Comparison of ENCODE assay signal across 15 cellular contexts in the genomic region with DNA sequence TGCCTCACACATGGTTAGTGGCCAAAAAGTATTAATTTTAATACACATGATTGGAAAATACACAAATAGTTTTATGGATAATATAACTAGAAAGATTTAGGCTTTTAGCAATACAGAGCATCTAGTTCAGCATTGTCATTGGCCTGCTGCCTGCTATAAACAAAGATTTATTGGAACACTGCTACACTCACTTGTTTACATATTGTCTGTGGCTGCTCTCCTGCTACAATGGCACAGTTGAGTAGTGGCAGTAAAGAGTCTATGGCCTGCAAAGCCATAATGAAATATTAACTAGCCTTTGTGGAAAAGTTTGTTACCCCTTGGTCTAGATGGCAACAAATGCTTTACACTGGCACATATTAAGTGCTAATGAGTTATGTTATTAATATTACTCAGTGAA. TPM values are rescaled to one million over a fixed set of nuclear protein-coding genes. Genes with fewer than 3 reads are reported as not detected.
A peak's percentile ranks its signal among the peaks of the same experiment; 100 is the strongest.
DNase-seq lines count a peak whose midpoint lies in the region; ATAC-seq and TF ChIP-seq lines count a peak whose summit lies in the region.
"Had no signal": no experiment of that assay in that cellular context is flagged by ENCODE, and none has a peak within 500 bp of the region (broad histone marks: within the 10 kb centered on the region; RNA-seq: fewer than 3 reads in every experiment).

No MANE protein-coding gene starts in this region.

- H3K4me2 ChIP-seq in mesendoderm (ENCODE audit: low read length): no peak overlapping the region
- H3K4me2 ChIP-seq: BLaER1 treated with 17β-estradiol and CSF1 and Interleukin-3, amounts not matched to agents 10 nM and 100 nM had no signal

- H3K4me1 ChIP-seq in prostate gland (replicated peaks) (no peaks in the 10 kb centered on the region), mesendoderm (ENCODE audit: control insufficient read depth, low read depth, low read length) (no peaks in the 10 kb centered on the region)

- H3K4me3 ChIP-seq in prostate gland (no peak overlapping the region), mesendoderm (ENCODE audit: low read length) (no peak overlapping the region)
- H3K4me3 ChIP-seq: BLaER1 treated with 17β-estradiol and CSF1 and Interleukin-3, amounts not matched to agents 10 nM and 100 nM; GM23248 had no signal

- H4K8ac ChIP-seq in mesendoderm (ENCODE audit: low read depth, low read length): no peak overlapping the region

- no peaks in the 10 kb centered on the region for H3K9me3 ChIP-seq in prostate gland

- no peak overlapping the region for H2BK120ac ChIP-seq in mesendoderm (ENCODE audit: low read depth, low read length)

- H2BK15ac ChIP-seq in mesendoderm (replicated peaks; ENCODE audit: low read depth): no peak overlapping the region

- H3K4ac ChIP-seq in mesendoderm (ENCODE audit: low read depth, low read length): no peak overlapping the region

- H3K56ac ChIP-seq in mesendoderm (ENCODE audit: low read length): no peak overlapping the region

- H3K23ac ChIP-seq in mesendoderm (ENCODE audit: low read length): no peak overlapping the region

- no peak overlapping the region for H4K5ac ChIP-seq in mesendoderm (ENCODE audit: low read length)

- no peaks in the 10 kb centered on the region for H3K79me2 ChIP-seq in mesendoderm (ENCODE audit: control insufficient read depth, insufficient read depth, low read length)

- H3K27ac Mint-ChIP-seq in activated T-cell treated with anti-CD3 and anti-CD28 coated beads, Interleukin-2, amount 50 U/mL, for 72 hours: no peak overlapping the region
- H3K27ac Mint-ChIP-seq: T-cell had no signal

- TF ChIP-seq CTCF in prostate gland (IDR thresholded peaks at IDR 0.05): no peak

- H3K9me3 Mint-ChIP-seq in activated T-cell treated with anti-CD3 and anti-CD28 coated beads, Interleukin-2, amount 50 U/mL, for 72 hours: no peaks in the 10 kb centered on the region
- H3K9me3 Mint-ChIP-seq: T-cell had no signal

- H2AK5ac ChIP-seq in mesendoderm (ENCODE audit: low read length): no peak overlapping the region

- H3K27me3 ChIP-seq in prostate gland (replicated peaks; ENCODE audit: insufficient read depth): no peaks in the 10 kb centered on the region
- no peaks in the 10 kb centered on the region for H3K27me3 ChIP-seq in mesendoderm (ENCODE audit: insufficient read depth, low read length, poor library complexity)
- H3K27me3 ChIP-seq: BLaER1 treated with 17β-estradiol and CSF1 and Interleukin-3, amounts not matched to agents 10 nM and 100 nM had no signal

- peak; percentile 34 for DNase-seq in DMS153 (lab: John Stamatoyannopoulos, UW)
- no peak for DNase-seq in DMS153 treated with DMSO at 0.1 percent for 48 hours (lab: John Stamatoyannopoulos, UW; ENCODE audit: unreplicated experiment)
- peak; percentile 27 for DNase-seq in M059J (ENCODE audit: low read depth)
- peak; percentile 23 for DNase-seq in globus pallidus (ENCODE audit: low spot score)
- DNase-seq in prostate gland (ENCODE audit: low spot score): peak; percentile 63
- DNase-seq in stimulated activated CD4-positive, alpha-beta T cell treated with anti-CD3 and anti-CD28 coated beads, Interleukin-4, amount 100 ng/mL, for 1 hour: no peak
- no peak for DNase-seq in activated T-cell treated with anti-CD3 and anti-CD28 coated beads, Interleukin-2, amount 50 U/mL, for 72 hours
- DNase-seq in mesendoderm: no peak
- DNase-seq: GM23248, NCI-H1105 treated with DMSO at 0.1 percent for 48 hours, NCI-H187 treated with DMSO at 0.1 percent for 48 hours, NCI-H510A treated with DMSO at 0.1 percent for 48 hours, T-cell had no signal

- intact Hi-C loops in prostate gland (cut with DNase I): no loop called here

- peaks cover 2% of the 10 kb centered on the region in 2 donors for H3K36me3 Mint-ChIP-seq in activated T-cell treated with anti-CD3 and anti-CD28 coated beads, Interleukin-2, amount 50 U/mL, for 72 hours (ENCODE audit: insufficient read depth in 2 of 2)

- no peak overlapping the region for H3K4me3 Mint-ChIP-seq in activated T-cell treated with anti-CD3 and anti-CD28 coated beads, Interleukin-2, amount 50 U/mL, for 72 hours
- H3K4me3 Mint-ChIP-seq: T-cell had no signal

- peaks cover 17% of the 10 kb centered on the region for H3K4me1 Mint-ChIP-seq in activated T-cell treated with anti-CD3 and anti-CD28 coated beads, Interleukin-2, amount 50 U/mL, for 72 hours (ENCODE audit: low read depth)

- H3K36me3 ChIP-seq in prostate gland (no peaks in the 10 kb centered on the region), mesendoderm (ENCODE audit: control insufficient read depth, insufficient read depth, low read length) (no peaks in the 10 kb centered on the region)

- H3K18ac ChIP-seq in mesendoderm (ENCODE audit: low read length): no peak overlapping the region

- ATAC-seq in activated T-cell treated with anti-CD3 and anti-CD28 coated beads, Interleukin-2, amount 50 U/mL, for 72 hours (replicated peaks in 1 of 2): no peak
- ATAC-seq: T-cell had no signal

- H3K27me3 Mint-ChIP-seq in activated T-cell treated with anti-CD3 and anti-CD28 coated beads, Interleukin-2, amount 50 U/mL, for 72 hours (ENCODE audit: low read depth): no peaks in the 10 kb centered on the region
- H3K27me3 Mint-ChIP-seq: T-cell had no signal

- no peak overlapping the region for H3K27ac ChIP-seq in prostate gland
- no peak overlapping the region for H3K27ac ChIP-seq in mesendoderm (ENCODE audit: low read depth, low read length)
- H3K27ac ChIP-seq: 22Rv1; BLaER1 treated with 17β-estradiol and CSF1 and Interleukin-3, amounts not matched to agents 10 nM and 100 nM; GM23248 had no signal

- no peak overlapping the region for H3K9ac ChIP-seq in mesendoderm (ENCODE audit: low read length)
- H3K9ac ChIP-seq: BLaER1 treated with 17β-estradiol and CSF1 and Interleukin-3, amounts not matched to agents 10 nM and 100 nM; GM23248 had no signal

- H2BK5ac ChIP-seq in mesendoderm (ENCODE audit: low read length): no peak overlapping the region

- H3K79me1 ChIP-seq in mesendoderm (ENCODE audit: low read length): no peaks in the 10 kb centered on the region

- no peak for TF ChIP-seq POLR2A in prostate gland (IDR thresholded peaks at IDR 0.05)

RNA-seq across cellular contexts. Expression of gene ZNF451, which starts 37.8 kb away (rescaled TPM):
- 37.9 and 48.6 TPM in 2 replicates for total RNA-seq in M059J (2014; rRNA removed; shearing (Covaris generic))
- 10 to 100 TPM; 32.3 to 68.6 TPM for total RNA-seq in prostate gland
- total RNA-seq in activated T-cell treated with anti-CD3 and anti-CD28 coated beads, Interleukin-2, amount 50 U/mL, for 72 hours: 10 to 100 TPM; 73.8 to 76.2 TPM
- 13.5 TPM for polyA plus RNA-seq in mesendoderm (2013, experiment 1 of 2)
- polyA plus RNA-seq in mesendoderm (2013, experiment 2 of 2): 13.1 TPM

RNA-seq across cellular contexts. Expression of gene BAG2, which starts 44.4 kb away (rescaled TPM):
- total RNA-seq in M059J (2014; rRNA removed; shearing (Covaris generic)): 9.4 and 11.9 TPM in 2 replicates
- 1 to 10 TPM; 5.4 to 6.8 TPM for total RNA-seq in prostate gland
- 1 to 10 TPM; 5.5 to 5.8 TPM for total RNA-seq in activated T-cell treated with anti-CD3 and anti-CD28 coated beads, Interleukin-2, amount 50 U/mL, for 72 hours
- 7.4 TPM for polyA plus RNA-seq in mesendoderm (2013, experiment 1 of 2)
- polyA plus RNA-seq in mesendoderm (2013, experiment 2 of 2): 7.4 TPM

Comparison
In these comparisons a context has a peak if more than half of its experiments do, and no peak if none do; other contexts are left out.
1. DNase-seq: peak in DMS153 (single experiment), M059J (single experiment), globus pallidus (single experiment) and prostate gland (single experiment); none in DMS153 treated with DMSO at 0.1 percent for 48 hours (single experiment), stimulated activated CD4-positive, alpha-beta T cell treated with anti-CD3 and anti-CD28 coated beads, Interleukin-4, amount 100 ng/mL, for 1 hour (single experiment), activated T-cell treated with anti-CD3 and anti-CD28 coated beads, Interleukin-2, amount 50 U/mL, for 72 hours (0 of 2) and mesendoderm (single experiment).